8 cellular contexts compared by ENCODE assay signal in the genomic region with DNA sequence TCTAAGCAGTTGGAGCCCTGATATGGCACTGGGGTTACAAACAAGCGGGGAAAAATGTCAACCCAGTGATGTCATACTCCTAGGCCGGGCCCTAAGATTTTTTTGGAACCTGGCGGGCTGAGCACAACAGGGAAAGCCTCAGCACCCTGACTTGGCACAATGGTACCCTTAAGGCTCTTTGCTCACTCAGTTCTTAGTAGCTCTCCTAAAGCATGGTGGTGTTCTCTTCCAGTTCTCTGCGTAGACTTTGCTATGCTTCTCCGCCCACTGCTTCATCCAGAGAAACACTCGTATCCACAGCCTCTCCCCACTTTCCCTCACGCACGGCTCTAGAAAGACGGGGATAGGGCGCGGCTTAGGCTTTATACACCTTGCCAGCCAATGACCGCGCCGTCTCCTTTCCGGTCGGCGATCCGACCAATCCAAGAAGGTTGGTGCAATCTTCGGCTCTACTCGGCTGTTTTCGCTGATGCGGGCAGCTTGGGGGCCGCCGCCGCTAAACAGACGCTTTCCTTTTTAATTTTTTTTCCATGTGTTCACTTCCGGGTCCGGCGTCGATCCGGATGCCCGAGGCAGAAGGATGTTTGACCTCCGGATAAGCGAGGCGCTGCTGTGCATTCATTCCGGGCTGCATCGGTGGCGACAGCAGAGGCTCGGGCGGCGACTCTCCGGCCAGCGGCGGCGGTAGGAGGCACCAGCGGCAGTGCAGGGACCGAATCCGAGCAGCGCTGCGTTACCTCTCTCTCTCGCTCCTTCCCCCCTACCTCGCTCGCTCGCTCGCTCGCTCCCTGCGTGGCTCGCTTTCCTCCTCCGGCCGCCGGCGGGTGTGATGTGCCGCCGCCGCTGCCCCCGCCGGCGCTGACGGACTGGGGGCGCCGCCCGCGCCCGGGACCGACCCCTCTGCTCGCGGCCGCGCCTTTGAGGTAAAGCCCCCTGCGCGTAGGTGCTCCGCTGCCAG. TPM values are rescaled to one million over a fixed set of nuclear protein-coding genes. Genes with fewer than 3 reads are reported as not detected.
A peak's percentile ranks its signal among the peaks of the same experiment; 100 is the strongest.
DNase-seq lines count a peak whose midpoint lies in the region; TF ChIP-seq lines count a peak whose summit lies in the region.

CSNK1G3 (plus strand) TSS at position 530 of the 958 bp plus-strand sequence. CDS start 33,487 bp downstream, outside the sequence.

- TF ChIP-seq EP300 in neural cell (conservative IDR thresholded peaks at IDR 0.05; ENCODE audit: poor library complexity, severe bottlenecking) (no peak), stomach (IDR thresholded peaks at IDR 0.05) (no peak)

- H3K9me3 ChIP-seq in HAP-1 (peaks cover 4% of the 10 kb centered on the region), MM.1S (replicated peaks; ENCODE audit: insufficient read depth, low read length) (no peaks in the 10 kb centered on the region), SJCRH30 (replicated peaks) (no peaks in the 10 kb centered on the region), neural cell (ENCODE audit: low read length) (no peaks in the 10 kb centered on the region), stomach (no peaks in the 10 kb centered on the region)

- peak; percentile 39 for TF ChIP-seq RAD21 in neural cell (conservative IDR thresholded peaks at IDR 0.05)

- H2AFZ ChIP-seq in MM.1S (ENCODE audit: low read length) (peak within 1 kb of the TSS; percentile 84), neural cell (ENCODE audit: low read depth, low read length) (peak within 1 kb of the TSS; percentile 70)

- H3K79me2 ChIP-seq in MM.1S (ENCODE audit: low read length), result peaks cover 41% of the 10 kb centered on the region
- H3K79me2 ChIP-seq in neural cell (replicated peaks; ENCODE audit: insufficient read depth, low read length), result peaks cover 43% of the 10 kb centered on the region

- H3K27me3 ChIP-seq in HAP-1 (ENCODE audit: low read depth) (no peaks in the 10 kb centered on the region), MM.1S (replicated peaks; ENCODE audit: insufficient read depth, low read length) (no peaks in the 10 kb centered on the region; the same call in 1 of the 2 replicates), SJCRH30 (no peaks in the 10 kb centered on the region), neural cell (ENCODE audit: insufficient read depth, low read depth, low read length) (no peaks in the 10 kb centered on the region), stomach (no peaks in the 10 kb centered on the region)

- no peak for TF ChIP-seq CTCF in MM.1S (IDR thresholded peaks at IDR 0.05; ENCODE audit: low read length)
- no peak for TF ChIP-seq CTCF in fibroblast of villous mesenchyme (IDR thresholded peaks at IDR 0.05; ENCODE audit: insufficient read depth, low read depth, low read length)
- peak; percentile 36 for TF ChIP-seq CTCF in neural cell (IDR thresholded peaks at IDR 0.05; ENCODE audit: poor library complexity, severe bottlenecking)
- no peak for TF ChIP-seq CTCF in stomach (IDR thresholded peaks at IDR 0.05)

- H3K9me2 ChIP-seq in MM.1S (replicated peaks; ENCODE audit: insufficient read depth, low read length) (no peaks in the 10 kb centered on the region), neural cell (ENCODE audit: insufficient read depth, low read length) (no peaks in the 10 kb centered on the region)

- no peaks in the 10 kb centered on the region for H3K36me3 ChIP-seq in HAP-1 (replicated peaks)
- H3K36me3 ChIP-seq in MM.1S (replicated peaks; ENCODE audit: insufficient read depth, low read length), result no peaks in the 10 kb centered on the region
- H3K36me3 ChIP-seq in SJCRH30, result no peaks in the 10 kb centered on the region
- no peaks in the 10 kb centered on the region for H3K36me3 ChIP-seq in neural cell (ENCODE audit: insufficient read depth, low read length)
- no peaks in the 10 kb centered on the region for H3K36me3 ChIP-seq in stomach

- H3K9ac ChIP-seq in MM.1S (ENCODE audit: low read length), result peak within 1 kb of the TSS; percentile 75
- peak within 1 kb of the TSS; percentile 87 for H3K9ac ChIP-seq in neural cell (ENCODE audit: low read length)

- H3F3A ChIP-seq in MM.1S (ENCODE audit: insufficient read depth, low read length), result peaks cover 7% of the 10 kb centered on the region; the same call in 1 of the 2 replicates
- no peaks in the 10 kb centered on the region for H3F3A ChIP-seq in neural cell (ENCODE audit: insufficient read depth, low read length, poor library complexity, severe bottlenecking)

- WGBS in stomach, 5 donors, result 0 to 1% (median 1%) methylated on average over 52 to 82 of the region's 82 CpGs

- in situ Hi-C loops in HAP-1 (cut with MboI; ENCODE audit: low sequenced_read_pairs), result no loop called here

- peak within 1 kb of the TSS; percentile 78; the same call in 1 of the 2 replicates for H3K27ac ChIP-seq in MM.1S (ENCODE audit: low read length)
- H3K27ac ChIP-seq in SJCRH30, result peak within 1 kb of the TSS; percentile 76
- peak within 1 kb of the TSS; percentile 90 for H3K27ac ChIP-seq in neural cell (ENCODE audit: low read length)
- H3K27ac ChIP-seq in stomach, result peak within 1 kb of the TSS; percentile 93 to 99 (median 93)

- intact Hi-C loops in stomach (cut with DNase I; ENCODE audit: low total_unique reads), result no loop called here

- H3K4me2 ChIP-seq in MM.1S (ENCODE audit: low read depth, low read length), result peak within 1 kb of the TSS; percentile 93
- peak within 1 kb of the TSS; percentile 81 for H3K4me2 ChIP-seq in neural cell (ENCODE audit: low read length)

- TF ChIP-seq POLR2A in stomach (IDR thresholded peaks at IDR 0.05), result peak in 2 of 4 donors; percentile 87 to 88

- H3K4me3 ChIP-seq in HAP-1 (peak within 1 kb of the TSS; percentile 79), MM.1S (ENCODE audit: low read length) (peak within 1 kb of the TSS; percentile 87), SJCRH30 (peak within 1 kb of the TSS; percentile 97), fibroblast of villous mesenchyme (ENCODE audit: low read depth, low read length) (peak within 1 kb of the TSS; percentile 88), neural cell (ENCODE audit: low read length) (peak within 1 kb of the TSS; percentile 79), stomach (peak within 1 kb of the TSS; percentile 67 to 96 (median 75))

- H3K4me1 ChIP-seq in HAP-1 (peaks cover 29% of the 10 kb centered on the region), MM.1S (ENCODE audit: low read length) (peaks cover 8% of the 10 kb centered on the region), SJCRH30 (peaks cover 9% of the 10 kb centered on the region; the same call in 1 of the 2 replicates), stomach (peaks cover 17 to 40% (median 30%) of the 10 kb centered on the region in 4 donors)

- no peaks in the 10 kb centered on the region for H4K20me1 ChIP-seq in MM.1S (ENCODE audit: insufficient read depth, low read length)
- H4K20me1 ChIP-seq in neural cell (ENCODE audit: insufficient read depth), result no peaks in the 10 kb centered on the region

- DNase-seq in GDM1 (lab: John Stamatoyannopoulos, UW) (peak; percentile 93), HAP-1 (ENCODE audit: low spot score in 2 of 2) (peak; percentile 96 to 97), MM.1S (peak; percentile 97), SJCRH30 (peak; percentile 96 to 98), fibroblast of villous mesenchyme (ENCODE audit: low read depth) (peak; percentile 98), stomach (peak; percentile 96)
- DNase-seq in activated gamma-delta T cell treated with anti-CD3 and anti-CD28 coated beads, Interleukin-2, amount 50 U/mL, for 16 hours (ENCODE audit: low read depth), result peak; percentile 85

TF ChIP-seq in neural cell, 6 proteins besides CTCF, POLR2A, EP300 and RAD21:
- TF ChIP-seq POLR2AphosphoS5 (IDR thresholded peaks at IDR 0.05) (peak; percentile 86), SMC3 (conservative IDR thresholded peaks at IDR 0.05; ENCODE audit: poor library complexity) (peak; percentile 38), EZH2 (IDR thresholded peaks at IDR 0.05; ENCODE audit: borderline replicate concordance, insufficient read depth, low read length, poor library complexity, severe bottlenecking) (no peak), TAF1 (IDR thresholded peaks at IDR 0.05; ENCODE audit: low read depth) (peak; percentile 99), REST (IDR thresholded peaks at IDR 0.05; ENCODE audit: borderline replicate concordance) (peak; percentile 99), MXI1 (conservative IDR thresholded peaks at IDR 0.05; ENCODE audit: poor library complexity, severe bottlenecking) (peak; percentile 75)
TF ChIP-seq in neural cell: peak in this region for 5.

RNA-seq across cellular contexts. Expression of gene CSNK1G3, which starts in this region (rescaled TPM):
- total RNA-seq in SJCRH30 (2014; rRNA removed; shearing (Covaris generic)), result 68.6 and 72.8 TPM in 2 replicates
- total RNA-seq in fibroblast of villous mesenchyme, result 48.0 and 66.9 TPM in 2 replicates
- polyA plus RNA-seq in neural cell, result 22.6 and 29.1 TPM in 2 replicates
- 153 and 162 TPM in 2 replicates for polyA minus RNA-seq in neural cell
- total RNA-seq in stomach, result 100 to 1,000 TPM in 1 of 5 donors, 10 to 100 TPM in 4; 19.3 to 151 (median 33.5) TPM
- 10 to 100 TPM; 12.9 to 19.1 (median 16.2) TPM for polyA plus RNA-seq in stomach

Comparison
In these comparisons a context has a peak if more than half of its experiments do, and no peak if none do; other contexts are left out.
1. Peak in every context shown above with its lines: DNase-seq, H3K4me3 ChIP-seq and H3K27ac ChIP-seq.